7 cellular contexts compared by ENCODE assay signal in the genomic region with DNA sequence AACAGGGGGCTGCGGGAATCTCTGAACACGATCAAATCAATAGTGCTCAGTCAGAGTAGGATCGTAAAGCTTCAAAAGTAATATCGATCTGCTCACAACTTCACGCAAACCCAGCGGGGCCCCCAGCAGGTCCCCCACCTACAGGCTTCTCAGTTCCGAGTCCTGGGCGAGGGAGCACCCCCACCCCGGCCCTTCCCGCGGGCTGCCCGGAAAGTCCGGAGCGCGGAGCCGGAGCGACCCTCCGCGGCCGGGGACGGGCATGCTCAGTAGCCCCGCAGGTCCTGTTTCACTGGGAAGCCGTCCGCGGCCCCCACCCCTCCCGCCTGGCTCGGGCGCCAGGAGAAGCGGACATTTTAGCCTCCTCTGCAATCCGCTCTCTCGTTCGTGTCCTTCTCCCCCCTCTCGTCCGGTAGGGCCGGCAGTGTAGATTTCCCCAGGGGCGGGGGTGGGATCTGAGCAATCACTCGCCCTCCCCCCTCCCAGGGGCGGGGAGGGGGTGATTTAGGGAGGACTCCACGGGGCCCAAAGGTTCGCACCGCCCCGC. TPM values are rescaled to one million over a fixed set of nuclear protein-coding genes. Genes with fewer than 3 reads are reported as not detected.
A peak's percentile ranks its signal among the peaks of the same experiment; 100 is the strongest.
DNase-seq lines count a peak whose midpoint lies in the region; ATAC-seq, FAIRE-seq and TF ChIP-seq lines count a peak whose summit lies in the region.

No MANE protein-coding gene starts in this region.

- H3K27ac ChIP-seq in liver (ENCODE audit: low read depth in 1 of 2, low read length in 2 of 2): peak overlapping the region; percentile 97 to 98

- ATAC-seq in HG03097 (IDR thresholded peaks at IDR 0.05; ENCODE audit: low FRiP score, unreplicated experiment): peak; percentile 20

- no peaks in the 10 kb centered on the region for H3K36me3 ChIP-seq in liver (ENCODE audit: control insufficient read depth in 4 of 4, insufficient read depth in 3 of 4, low read depth in 1 of 4, low read length in 3 of 4)

- H3K27me3 ChIP-seq in liver (ENCODE audit: control insufficient read depth in 4 of 4, insufficient read depth in 4 of 4, low read length in 3 of 4): no peaks in the 10 kb centered on the region

- no peak for TF ChIP-seq CTCF in liver (IDR thresholded peaks at IDR 0.05; ENCODE audit: low read depth, low read length, missing input control)

- no peaks in the 10 kb centered on the region for H3K9me3 ChIP-seq in liver (ENCODE audit: control insufficient read depth in 4 of 4, low read length in 3 of 4)

- no peak for FAIRE-seq in GM12892 (lab: Jason Lieb, UNC)

- peak overlapping the region; percentile 65 to 68 for H3K9ac ChIP-seq in liver (ENCODE audit: low read depth in 1 of 2, low read length in 2 of 2)

- WGBS in liver: 1% methylated on average over 42 of the region's 42 CpGs

- DNase-seq in GM12892 (ENCODE audit: insufficient read length): peak; percentile 69
- peak; percentile 86 for DNase-seq in NCI-H345 (lab: John Stamatoyannopoulos, UW)
- DNase-seq in activated CD4-positive, alpha-beta T cell treated with anti-CD3 and anti-CD28 coated beads for 48 hours: peak; percentile 64
- peak; percentile 93 for DNase-seq in ecto neural progenitor cell (ENCODE audit: low spot score)
- peak; percentile 58 for DNase-seq in stimulated activated CD4-positive, alpha-beta T cell treated with anti-CD3 and anti-CD28 coated beads, Interleukin-4, amount 100 ng/mL, for 1 hour

- peak; percentile 53 to 63 for TF ChIP-seq RAD21 in liver (IDR thresholded peaks at IDR 0.05)

- H3K4me1 ChIP-seq in liver (ENCODE audit: control insufficient read depth in 4 of 4, insufficient read depth in 4 of 4, low read length in 3 of 4): peaks cover 3 to 14% (median 8%) of the 10 kb centered on the region in 4 donors

- H3K4me3 ChIP-seq in liver (ENCODE audit: low read depth in 1 of 3, low read length in 3 of 3): peak overlapping the region; percentile 67 to 77 (median 77)

- TF ChIP-seq POLR2A in GM12892 (IDR thresholded peaks at IDR 0.05; ENCODE audit: low read depth, low read length): no peak; the same call in 1 of the 2 replicates

TF ChIP-seq in liver, 16 proteins besides CTCF, POLR2A, EP300 and RAD21:
- TF ChIP-seq HNF4G (IDR thresholded peaks at IDR 0.05) (no peak), JUND (IDR thresholded peaks at IDR 0.05) (no peak), NR2F2 (IDR thresholded peaks at IDR 0.05) (no peak), EGR1 (IDR thresholded peaks at IDR 0.05; ENCODE audit: low read depth in 2 of 2) (no peak), HNF4A (conservative IDR thresholded peaks at IDR 0.05) (no peak), SP1 (IDR thresholded peaks at IDR 0.05) (peak; percentile 11)

RNA-seq across cellular contexts. Expression of a gene that starts 3.3 kb away (rescaled TPM):
- 8.5 TPM for polyA plus RNA-seq in GM12892 (2012; ENCODE audit: missing spikeins)
- total RNA-seq in liver: 1 to 10 TPM; 6.9 to 7.5 TPM
- polyA plus RNA-seq in liver: 1 to 10 TPM; 6.7 to 7.3 TPM

Comparison
In these comparisons a context has a peak if more than half of its experiments do, and no peak if none do; other contexts are left out.
1. Peak in every context shown above with its lines: DNase-seq, ATAC-seq, H3K4me3 ChIP-seq and H3K27ac ChIP-seq.